1 cellular context compared by ENCODE assay signal in the genomic region with DNA sequence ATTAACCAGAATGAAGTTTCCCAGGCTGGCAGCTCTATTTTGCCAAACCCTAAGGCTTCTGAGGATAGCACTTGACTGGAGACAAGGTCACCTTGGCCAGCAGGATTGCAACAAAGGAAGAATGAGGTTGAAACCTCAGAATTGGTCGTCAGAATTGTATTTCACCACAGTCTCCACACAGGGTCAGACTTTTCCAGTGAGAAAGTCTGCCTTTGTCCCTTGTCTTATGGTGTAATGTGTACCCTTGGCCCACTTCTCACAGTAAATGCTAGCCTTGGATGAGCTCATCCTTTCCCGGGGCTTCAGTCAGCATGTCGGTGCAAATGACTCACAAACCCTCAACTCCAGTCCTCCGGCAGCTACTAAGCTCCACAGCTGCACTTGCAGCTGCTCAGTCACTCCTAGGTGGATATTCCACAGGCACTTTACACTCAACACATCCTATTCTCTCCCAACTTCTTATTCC.
TF ChIP-seq lines count a peak whose summit lies in the region.

No MANE protein-coding gene starts in this region.

TF ChIP-seq in K562, 482 proteins besides CTCF, POLR2A, EP300 and RAD21 (continued from another document and continues in another):
- TF ChIP-seq MAFK (IDR thresholded peaks at IDR 0.05; ENCODE audit: low read length) (no peak), ZFP36 (IDR thresholded peaks at IDR 0.05; ENCODE audit: low read depth, low read length, partially characterized antibody) (no peak), ERF (CRISPR knock-in tag; IDR thresholded peaks at IDR 0.05) (no peak), SOX6 (IDR thresholded peaks at IDR 0.05) (no peak), MCM3 (IDR thresholded peaks at IDR 0.05) (no peak), ZEB2 (IDR thresholded peaks at IDR 0.05) (0 out of 2 replicates have a peak, but pooled peaks have one; percentile 12), NR3C1 (CRISPR knock-in tag; IDR thresholded peaks at IDR 0.05) (no peak), FOXK1 (CRISPR knock-in tag; IDR thresholded peaks at IDR 0.05; ENCODE audit: borderline replicate concordance) (no peak), ZNF583 (CRISPR knock-in tag; IDR thresholded peaks at IDR 0.05) (no peak), ZNF12 (CRISPR knock-in tag; IDR thresholded peaks at IDR 0.05) (no peak), CEBPB (tag; IDR thresholded peaks at IDR 0.05) (peak; percentile 81), ZNF274 (IDR thresholded peaks at IDR 0.05; ENCODE audit: borderline replicate concordance, low read depth, low read length) (no peak), ZSCAN29 (IDR thresholded peaks at IDR 0.05) (no peak), ARID2 (IDR thresholded peaks at IDR 0.05) (no peak), FOSL1 (tag; conservative IDR thresholded peaks at IDR 0.05) (peak; percentile 77), SNRNP70 (optimal IDR thresholded peaks at IDR 0.05; ENCODE audit: low read depth, low read length) (no peak), PHF21A (IDR thresholded peaks at IDR 0.05; ENCODE audit: borderline replicate concordance, low read depth) (no peak), ARID1B (IDR thresholded peaks at IDR 0.05) (peak; percentile 42; the same call in 1 of the 2 replicates), MYNN (IDR thresholded peaks at IDR 0.05) (no peak), MYNN (CRISPR knock-in tag; IDR thresholded peaks at IDR 0.05) (no peak), CEBPG (CRISPR knock-in tag; IDR thresholded peaks at IDR 0.05) (no peak), CEBPG (tag; conservative IDR thresholded peaks at IDR 0.05 in 1 of 2, IDR thresholded peaks at IDR 0.05 in 1 of 2) (peak in 1 of 2 experiments; percentile 65; a peak in 1 of 4 replicates), PCBP2 (IDR thresholded peaks at IDR 0.05; ENCODE audit: low read depth, low read length, poor library complexity, severe bottlenecking) (no peak), RHOXF2B (CRISPR knock-in tag; conservative IDR thresholded peaks at IDR 0.05) (no peak), HDAC3 (IDR thresholded peaks at IDR 0.05; ENCODE audit: borderline replicate concordance, partially characterized antibody) (no peak), JUN (IDR thresholded peaks at IDR 0.05; ENCODE audit: borderline replicate concordance, low read depth, low read length) (peak; percentile 93), JUN (CRISPR knock-in tag; IDR thresholded peaks at IDR 0.05; ENCODE audit: borderline replicate concordance) (no peak), ZBTB1 (CRISPR knock-in tag; IDR thresholded peaks at IDR 0.05; ENCODE audit: borderline replicate concordance, low read depth) (no peak), SAFB2 (IDR thresholded peaks at IDR 0.05; ENCODE audit: borderline replicate concordance, low read depth, low read length, severe bottlenecking) (no peak), RFX1 (IDR thresholded peaks at IDR 0.05) (no peak), GATAD2B (IDR thresholded peaks at IDR 0.05; ENCODE audit: borderline replicate concordance) (no peak), ESRRA (IDR thresholded peaks at IDR 0.05; ENCODE audit: borderline replicate concordance, low read depth) (peak; percentile 92), POLR2B (IDR thresholded peaks at IDR 0.05; ENCODE audit: low read depth, partially characterized antibody) (no peak), SRSF9 (IDR thresholded peaks at IDR 0.05; ENCODE audit: borderline replicate concordance, low read depth, low read length) (no peak), BMI1 (IDR thresholded peaks at IDR 0.05; ENCODE audit: low read length) (no peak), ZKSCAN3 (CRISPR knock-in tag; IDR thresholded peaks at IDR 0.05) (no peak)
- TF ChIP-seq, protein P1, sequence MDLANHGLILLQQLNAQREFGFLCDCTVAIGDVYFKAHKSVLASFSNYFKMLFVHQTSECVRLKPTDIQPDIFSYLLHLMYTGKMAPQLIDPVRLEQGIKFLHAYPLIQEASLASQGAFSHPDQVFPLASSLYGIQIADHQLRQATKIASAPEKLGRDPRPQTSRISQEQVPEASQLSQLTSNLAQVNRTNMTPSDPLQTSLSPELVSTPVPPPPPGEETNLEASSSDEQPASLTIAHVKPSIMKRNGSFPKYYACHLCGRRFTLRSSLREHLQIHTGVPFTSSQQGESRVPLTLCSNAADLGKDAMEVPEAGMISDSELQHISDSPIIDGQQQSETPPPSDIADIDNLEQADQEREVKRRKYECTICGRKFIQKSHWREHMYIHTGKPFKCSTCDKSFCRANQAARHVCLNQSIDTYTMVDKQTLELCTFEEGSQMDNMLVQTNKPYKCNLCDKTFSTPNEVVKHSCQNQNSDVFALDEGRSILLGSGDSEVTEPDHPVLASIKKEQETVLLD (IDR thresholded peaks at IDR 0.05): no peak
- TF ChIP-seq, protein P2, sequence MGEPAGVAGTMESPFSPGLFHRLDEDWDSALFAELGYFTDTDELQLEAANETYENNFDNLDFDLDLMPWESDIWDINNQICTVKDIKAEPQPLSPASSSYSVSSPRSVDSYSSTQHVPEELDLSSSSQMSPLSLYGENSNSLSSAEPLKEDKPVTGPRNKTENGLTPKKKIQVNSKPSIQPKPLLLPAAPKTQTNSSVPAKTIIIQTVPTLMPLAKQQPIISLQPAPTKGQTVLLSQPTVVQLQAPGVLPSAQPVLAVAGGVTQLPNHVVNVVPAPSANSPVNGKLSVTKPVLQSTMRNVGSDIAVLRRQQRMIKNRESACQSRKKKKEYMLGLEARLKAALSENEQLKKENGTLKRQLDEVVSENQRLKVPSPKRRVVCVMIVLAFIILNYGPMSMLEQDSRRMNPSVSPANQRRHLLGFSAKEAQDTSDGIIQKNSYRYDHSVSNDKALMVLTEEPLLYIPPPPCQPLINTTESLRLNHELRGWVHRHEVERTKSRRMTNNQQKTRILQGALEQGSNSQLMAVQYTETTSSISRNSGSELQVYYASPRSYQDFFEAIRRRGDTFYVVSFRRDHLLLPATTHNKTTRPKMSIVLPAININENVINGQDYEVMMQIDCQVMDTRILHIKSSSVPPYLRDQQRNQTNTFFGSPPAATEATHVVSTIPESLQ (CRISPR knock-in tag; IDR thresholded peaks at IDR 0.05): no peak
- TF ChIP-seq, protein P3, sequence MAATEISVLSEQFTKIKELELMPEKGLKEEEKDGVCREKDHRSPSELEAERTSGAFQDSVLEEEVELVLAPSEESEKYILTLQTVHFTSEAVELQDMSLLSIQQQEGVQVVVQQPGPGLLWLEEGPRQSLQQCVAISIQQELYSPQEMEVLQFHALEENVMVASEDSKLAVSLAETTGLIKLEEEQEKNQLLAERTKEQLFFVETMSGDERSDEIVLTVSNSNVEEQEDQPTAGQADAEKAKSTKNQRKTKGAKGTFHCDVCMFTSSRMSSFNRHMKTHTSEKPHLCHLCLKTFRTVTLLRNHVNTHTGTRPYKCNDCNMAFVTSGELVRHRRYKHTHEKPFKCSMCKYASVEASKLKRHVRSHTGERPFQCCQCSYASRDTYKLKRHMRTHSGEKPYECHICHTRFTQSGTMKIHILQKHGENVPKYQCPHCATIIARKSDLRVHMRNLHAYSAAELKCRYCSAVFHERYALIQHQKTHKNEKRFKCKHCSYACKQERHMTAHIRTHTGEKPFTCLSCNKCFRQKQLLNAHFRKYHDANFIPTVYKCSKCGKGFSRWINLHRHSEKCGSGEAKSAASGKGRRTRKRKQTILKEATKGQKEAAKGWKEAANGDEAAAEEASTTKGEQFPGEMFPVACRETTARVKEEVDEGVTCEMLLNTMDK (IDR thresholded peaks at IDR 0.05; ENCODE audit: borderline replicate concordance, insufficient read depth, low read depth, low read length, poor library complexity, severe bottlenecking): no peak
- TF ChIP-seq, protein P4, sequence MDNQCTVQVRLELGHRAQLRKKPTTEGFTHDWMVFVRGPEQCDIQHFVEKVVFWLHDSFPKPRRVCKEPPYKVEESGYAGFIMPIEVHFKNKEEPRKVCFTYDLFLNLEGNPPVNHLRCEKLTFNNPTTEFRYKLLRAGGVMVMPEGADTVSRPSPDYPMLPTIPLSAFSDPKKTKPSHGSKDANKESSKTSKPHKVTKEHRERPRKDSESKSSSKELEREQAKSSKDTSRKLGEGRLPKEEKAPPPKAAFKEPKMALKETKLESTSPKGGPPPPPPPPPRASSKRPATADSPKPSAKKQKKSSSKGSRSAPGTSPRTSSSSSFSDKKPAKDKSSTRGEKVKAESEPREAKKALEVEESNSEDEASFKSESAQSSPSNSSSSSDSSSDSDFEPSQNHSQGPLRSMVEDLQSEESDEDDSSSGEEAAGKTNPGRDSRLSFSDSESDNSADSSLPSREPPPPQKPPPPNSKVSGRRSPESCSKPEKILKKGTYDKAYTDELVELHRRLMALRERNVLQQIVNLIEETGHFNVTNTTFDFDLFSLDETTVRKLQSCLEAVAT (IDR thresholded peaks at IDR 0.05): no peak
- TF ChIP-seq, protein P5, sequence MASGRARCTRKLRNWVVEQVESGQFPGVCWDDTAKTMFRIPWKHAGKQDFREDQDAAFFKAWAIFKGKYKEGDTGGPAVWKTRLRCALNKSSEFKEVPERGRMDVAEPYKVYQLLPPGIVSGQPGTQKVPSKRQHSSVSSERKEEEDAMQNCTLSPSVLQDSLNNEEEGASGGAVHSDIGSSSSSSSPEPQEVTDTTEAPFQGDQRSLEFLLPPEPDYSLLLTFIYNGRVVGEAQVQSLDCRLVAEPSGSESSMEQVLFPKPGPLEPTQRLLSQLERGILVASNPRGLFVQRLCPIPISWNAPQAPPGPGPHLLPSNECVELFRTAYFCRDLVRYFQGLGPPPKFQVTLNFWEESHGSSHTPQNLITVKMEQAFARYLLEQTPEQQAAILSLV (tag; IDR thresholded peaks at IDR 0.05): no peak
- TF ChIP-seq, protein P6, sequence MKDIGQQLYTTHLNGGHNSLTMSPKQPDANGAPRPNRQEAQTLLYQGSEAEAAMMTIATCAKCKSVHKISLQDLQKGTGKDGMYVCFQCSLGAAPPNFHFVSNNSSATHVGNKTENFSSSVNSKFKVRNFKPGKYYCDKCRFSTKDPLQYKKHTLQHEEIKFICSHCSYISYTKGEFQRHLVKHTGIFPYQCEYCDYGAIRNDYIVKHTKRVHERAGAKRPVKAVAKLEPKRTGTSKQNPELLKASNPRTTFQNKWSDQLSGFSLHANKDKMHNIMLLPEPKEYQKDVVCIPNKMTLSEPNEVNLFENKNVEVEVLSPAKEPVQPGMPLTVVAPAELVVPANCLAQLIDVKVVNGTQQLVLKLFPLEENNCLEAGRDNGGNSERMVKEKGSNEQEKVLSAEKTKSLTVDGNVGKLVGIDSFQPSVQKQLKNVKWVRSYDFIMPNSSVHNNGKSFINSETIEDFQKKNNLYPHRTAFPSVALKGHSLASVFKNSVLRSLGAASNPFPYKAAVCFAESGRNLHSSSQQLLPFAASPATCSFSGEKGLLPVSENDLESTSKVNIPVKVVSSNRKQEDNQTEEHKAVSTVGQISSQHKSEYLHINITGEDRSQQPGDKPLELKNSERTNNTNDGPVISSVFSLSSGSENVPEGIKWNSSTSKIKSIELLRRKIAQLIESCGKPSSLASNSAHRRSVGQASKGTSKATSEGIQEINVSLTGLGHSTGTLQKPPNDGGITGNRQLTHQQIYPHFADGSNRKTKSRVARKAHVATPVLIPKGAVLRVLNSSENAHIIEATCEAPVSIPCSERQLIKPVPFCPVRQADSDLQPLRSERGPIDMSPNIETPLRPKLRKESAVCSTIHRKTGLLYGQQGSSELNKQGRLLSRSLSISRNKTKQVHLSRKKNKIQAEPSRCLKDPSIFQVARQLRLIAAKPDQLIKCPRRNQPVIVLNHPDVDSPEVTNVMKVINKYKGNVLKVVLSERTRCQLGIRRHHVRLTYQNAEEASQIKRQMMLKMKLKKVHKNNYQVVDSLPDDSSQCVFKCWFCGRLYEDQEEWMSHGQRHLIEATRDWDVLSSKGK (CRISPR knock-in tag; IDR thresholded peaks at IDR 0.05): no peak
- TF ChIP-seq, protein P7, sequence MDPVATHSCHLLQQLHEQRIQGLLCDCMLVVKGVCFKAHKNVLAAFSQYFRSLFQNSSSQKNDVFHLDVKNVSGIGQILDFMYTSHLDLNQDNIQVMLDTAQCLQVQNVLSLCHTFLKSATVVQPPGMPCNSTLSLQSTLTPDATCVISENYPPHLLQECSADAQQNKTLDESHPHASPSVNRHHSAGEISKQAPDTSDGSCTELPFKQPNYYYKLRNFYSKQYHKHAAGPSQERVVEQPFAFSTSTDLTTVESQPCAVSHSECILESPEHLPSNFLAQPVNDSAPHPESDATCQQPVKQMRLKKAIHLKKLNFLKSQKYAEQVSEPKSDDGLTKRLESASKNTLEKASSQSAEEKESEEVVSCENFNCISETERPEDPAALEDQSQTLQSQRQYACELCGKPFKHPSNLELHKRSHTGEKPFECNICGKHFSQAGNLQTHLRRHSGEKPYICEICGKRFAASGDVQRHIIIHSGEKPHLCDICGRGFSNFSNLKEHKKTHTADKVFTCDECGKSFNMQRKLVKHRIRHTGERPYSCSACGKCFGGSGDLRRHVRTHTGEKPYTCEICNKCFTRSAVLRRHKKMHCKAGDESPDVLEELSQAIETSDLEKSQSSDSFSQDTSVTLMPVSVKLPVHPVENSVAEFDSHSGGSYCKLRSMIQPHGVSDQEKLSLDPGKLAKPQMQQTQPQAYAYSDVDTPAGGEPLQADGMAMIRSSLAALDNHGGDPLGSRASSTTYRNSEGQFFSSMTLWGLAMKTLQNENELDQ (CRISPR knock-in tag; IDR thresholded peaks at IDR 0.05; ENCODE audit: borderline replicate concordance): no peak
- TF ChIP-seq, protein P8, sequence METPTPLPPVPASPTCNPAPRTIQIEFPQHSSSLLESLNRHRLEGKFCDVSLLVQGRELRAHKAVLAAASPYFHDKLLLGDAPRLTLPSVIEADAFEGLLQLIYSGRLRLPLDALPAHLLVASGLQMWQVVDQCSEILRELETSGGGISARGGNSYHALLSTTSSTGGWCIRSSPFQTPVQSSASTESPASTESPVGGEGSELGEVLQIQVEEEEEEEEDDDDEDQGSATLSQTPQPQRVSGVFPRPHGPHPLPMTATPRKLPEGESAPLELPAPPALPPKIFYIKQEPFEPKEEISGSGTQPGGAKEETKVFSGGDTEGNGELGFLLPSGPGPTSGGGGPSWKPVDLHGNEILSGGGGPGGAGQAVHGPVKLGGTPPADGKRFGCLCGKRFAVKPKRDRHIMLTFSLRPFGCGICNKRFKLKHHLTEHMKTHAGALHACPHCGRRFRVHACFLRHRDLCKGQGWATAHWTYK (CRISPR knock-in tag; IDR thresholded peaks at IDR 0.05): no peak
- TF ChIP-seq, protein P9, sequence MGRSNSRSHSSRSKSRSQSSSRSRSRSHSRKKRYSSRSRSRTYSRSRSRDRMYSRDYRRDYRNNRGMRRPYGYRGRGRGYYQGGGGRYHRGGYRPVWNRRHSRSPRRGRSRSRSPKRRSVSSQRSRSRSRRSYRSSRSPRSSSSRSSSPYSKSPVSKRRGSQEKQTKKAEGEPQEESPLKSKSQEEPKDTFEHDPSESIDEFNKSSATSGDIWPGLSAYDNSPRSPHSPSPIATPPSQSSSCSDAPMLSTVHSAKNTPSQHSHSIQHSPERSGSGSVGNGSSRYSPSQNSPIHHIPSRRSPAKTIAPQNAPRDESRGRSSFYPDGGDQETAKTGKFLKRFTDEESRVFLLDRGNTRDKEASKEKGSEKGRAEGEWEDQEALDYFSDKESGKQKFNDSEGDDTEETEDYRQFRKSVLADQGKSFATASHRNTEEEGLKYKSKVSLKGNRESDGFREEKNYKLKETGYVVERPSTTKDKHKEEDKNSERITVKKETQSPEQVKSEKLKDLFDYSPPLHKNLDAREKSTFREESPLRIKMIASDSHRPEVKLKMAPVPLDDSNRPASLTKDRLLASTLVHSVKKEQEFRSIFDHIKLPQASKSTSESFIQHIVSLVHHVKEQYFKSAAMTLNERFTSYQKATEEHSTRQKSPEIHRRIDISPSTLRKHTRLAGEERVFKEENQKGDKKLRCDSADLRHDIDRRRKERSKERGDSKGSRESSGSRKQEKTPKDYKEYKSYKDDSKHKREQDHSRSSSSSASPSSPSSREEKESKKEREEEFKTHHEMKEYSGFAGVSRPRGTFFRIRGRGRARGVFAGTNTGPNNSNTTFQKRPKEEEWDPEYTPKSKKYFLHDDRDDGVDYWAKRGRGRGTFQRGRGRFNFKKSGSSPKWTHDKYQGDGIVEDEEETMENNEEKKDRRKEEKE (IDR thresholded peaks at IDR 0.05; ENCODE audit: borderline replicate concordance in 1 of 2, control insufficient read depth in 1 of 2, low read depth in 2 of 2, low read length in 1 of 2): no peak
